10 cellular contexts compared by ENCODE assay signal in the genomic region with DNA sequence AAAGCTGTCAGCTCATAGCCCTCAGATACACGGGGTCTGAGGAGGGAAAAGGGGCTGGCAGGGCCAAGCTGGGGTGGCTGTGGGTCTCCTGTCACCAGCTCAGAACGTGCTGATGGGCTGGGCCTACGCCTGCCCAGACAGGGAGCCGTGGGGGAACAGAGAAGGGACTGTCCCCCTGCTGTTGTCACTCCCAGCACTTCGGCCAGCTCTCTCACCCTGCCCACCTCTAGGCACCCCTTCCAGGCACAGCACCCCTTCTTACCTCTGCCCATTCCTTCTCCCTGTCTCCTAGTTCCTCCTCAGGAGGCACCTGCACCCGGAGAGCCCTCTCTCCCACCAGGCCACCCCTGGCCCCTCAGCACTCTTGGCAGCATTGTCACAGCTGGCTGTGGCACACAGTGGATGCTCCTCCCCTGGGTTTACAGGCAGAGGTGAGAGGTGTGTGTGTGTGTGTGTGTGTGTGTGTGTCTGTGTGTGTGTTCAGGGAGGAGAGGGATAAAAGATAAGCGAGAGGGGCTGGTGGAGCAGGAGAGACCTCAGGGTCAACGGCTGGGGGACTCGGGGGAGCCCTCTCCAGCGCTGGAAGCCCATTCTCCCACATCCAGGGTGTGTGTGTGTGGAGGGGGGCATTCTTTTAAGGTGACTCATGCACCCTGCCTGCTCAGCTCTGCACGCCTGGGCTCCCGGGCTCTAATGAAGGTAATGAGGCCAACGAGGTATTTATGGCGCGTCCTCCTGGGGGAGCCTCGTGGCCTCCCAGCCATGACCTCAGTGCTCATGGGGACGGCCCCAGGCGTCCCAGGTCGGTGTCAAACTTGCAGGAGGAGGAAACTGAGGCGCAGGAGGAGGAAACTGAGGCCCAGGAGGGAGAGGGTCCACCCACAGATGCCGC.
DNase-seq lines count a peak whose midpoint lies in the region; ATAC-seq, FAIRE-seq and TF ChIP-seq lines count a peak whose summit lies in the region.
"Had no signal": no experiment of that assay in that cellular context is flagged by ENCODE, and none has a peak within 500 bp of the region (broad histone marks: within the 10 kb centered on the region; RNA-seq: fewer than 3 reads in every experiment).

No MANE protein-coding gene starts in this region.

- H3K36me3 ChIP-seq in adrenal gland (replicated peaks in 1 of 2), result no peaks in the 10 kb centered on the region

- ATAC-seq in activated CD8-positive, alpha-beta memory T cell treated with anti-CD3 and anti-CD28 coated beads, Interleukin-2, amount 10 ng/mL, durations not matched to agents 7 days and 5 days, result no peak
- no peak for ATAC-seq in HG02798 (IDR thresholded peaks at IDR 0.05; ENCODE audit: poor library complexity, unreplicated experiment)

- TF ChIP-seq POLR2A in adrenal gland (IDR thresholded peaks at IDR 0.05), result peak in 1 of 2 donors; percentile 15

- intact Hi-C loops in adrenal gland (cut with DNase I), result loop anchor here in 1 of 2 donors (10.0 kb wide), 1 partner anchor 398 kb away; no protein-coding TSS in a partner anchor

- H3K9me3 Mint-ChIP-seq in activated CD8-positive, alpha-beta memory T cell treated with anti-CD3 and anti-CD28 coated beads, Interleukin-2, amount 10 ng/mL, durations not matched to agents 7 days and 5 days (ENCODE audit: low read depth), result no peaks in the 10 kb centered on the region

- CTCF ChIA-PET in activated CD8-positive, alpha-beta memory T cell treated with anti-CD3 and anti-CD28 coated beads, Interleukin-2, amount 10 ng/mL, durations not matched to agents 7 days and 5 days (lab: Charles Lee), result no interaction called here

- no peak overlapping the region for H3K27ac ChIP-seq in adrenal gland
- H3K27ac ChIP-seq: parathyroid adenoma had no signal

- no peaks in the 10 kb centered on the region for H3K27me3 ChIP-seq in adrenal gland

- peak; percentile 84 for FAIRE-seq in urothelium cell line (lab: Jason Lieb, UNC)

- peaks cover 0 to 2% of the 10 kb centered on the region in 2 donors for H3K4me1 ChIP-seq in adrenal gland (replicated peaks in 1 of 2)

- peaks cover 1% of the 10 kb centered on the region for H3K4me1 Mint-ChIP-seq in activated CD8-positive, alpha-beta memory T cell treated with anti-CD3 and anti-CD28 coated beads, Interleukin-2, amount 10 ng/mL, durations not matched to agents 7 days and 5 days

- H3K4me3 Mint-ChIP-seq in activated CD8-positive, alpha-beta memory T cell treated with anti-CD3 and anti-CD28 coated beads, Interleukin-2, amount 10 ng/mL, durations not matched to agents 7 days and 5 days, result no peak overlapping the region

- H3K27ac Mint-ChIP-seq in activated CD8-positive, alpha-beta memory T cell treated with anti-CD3 and anti-CD28 coated beads, Interleukin-2, amount 10 ng/mL, durations not matched to agents 7 days and 5 days, result no peak overlapping the region

- no peaks in the 10 kb centered on the region for H3K36me3 Mint-ChIP-seq in activated CD8-positive, alpha-beta memory T cell treated with anti-CD3 and anti-CD28 coated beads, Interleukin-2, amount 10 ng/mL, durations not matched to agents 7 days and 5 days

- WGBS in adrenal gland, 4 donors, result 44 to 71% (median 59%) methylated on average over 12 to 21 of the region's 21 CpGs

- TF ChIP-seq CTCF in adrenal gland (IDR thresholded peaks at IDR 0.05), result no peak

- no peak overlapping the region for H3K4me3 ChIP-seq in adrenal gland

- no peaks in the 10 kb centered on the region for H3K9me3 ChIP-seq in adrenal gland (replicated peaks in 1 of 3)

- peak; percentile 44 for DNase-seq in activated CD8-positive, alpha-beta memory T cell treated with anti-CD3 and anti-CD28 coated beads, Interleukin-2, amount 50 U/mL, for 48 hours
- no peak for DNase-seq in activated CD8-positive, alpha-beta memory T cell treated with anti-CD3 and anti-CD28 coated beads, Interleukin-2, amount 10 ng/mL, durations not matched to agents 7 days and 5 days
- peak; percentile 25 to 79 (median 60) for DNase-seq in adrenal gland
- DNase-seq in islet precursor cell, result peak; percentile 98
- peak; percentile 79 for DNase-seq in urothelium cell line (ENCODE audit: low spot score)
- no peak for DNase-seq in NCI-H2171 treated with DMSO at 0.1 percent for 48 hours (lab: John Stamatoyannopoulos, UW)
- no peak for DNase-seq in NCI-H510A treated with DMSO at 0.1 percent for 48 hours (lab: John Stamatoyannopoulos, UW)
- DNase-seq: COR-L47 had no signal

- H3K27me3 Mint-ChIP-seq in activated CD8-positive, alpha-beta memory T cell treated with anti-CD3 and anti-CD28 coated beads, Interleukin-2, amount 10 ng/mL, durations not matched to agents 7 days and 5 days, result no peaks in the 10 kb centered on the region

Comparison
In these comparisons a context has a peak if more than half of its experiments do, and no peak if none do; other contexts are left out.
1. DNase-seq: peak in activated CD8-positive, alpha-beta memory T cell treated with anti-CD3 and anti-CD28 coated beads, Interleukin-2, amount 50 U/mL, for 48 hours (single experiment), adrenal gland (7 of 7), islet precursor cell (single experiment) and urothelium cell line (single experiment); none in activated CD8-positive, alpha-beta memory T cell treated with anti-CD3 and anti-CD28 coated beads, Interleukin-2, amount 10 ng/mL, durations not matched to agents 7 days and 5 days (single experiment), NCI-H2171 treated with DMSO at 0.1 percent for 48 hours (single experiment) and NCI-H510A treated with DMSO at 0.1 percent for 48 hours (single experiment).